10 cellular contexts compared by ENCODE assay signal in the genomic region with DNA sequence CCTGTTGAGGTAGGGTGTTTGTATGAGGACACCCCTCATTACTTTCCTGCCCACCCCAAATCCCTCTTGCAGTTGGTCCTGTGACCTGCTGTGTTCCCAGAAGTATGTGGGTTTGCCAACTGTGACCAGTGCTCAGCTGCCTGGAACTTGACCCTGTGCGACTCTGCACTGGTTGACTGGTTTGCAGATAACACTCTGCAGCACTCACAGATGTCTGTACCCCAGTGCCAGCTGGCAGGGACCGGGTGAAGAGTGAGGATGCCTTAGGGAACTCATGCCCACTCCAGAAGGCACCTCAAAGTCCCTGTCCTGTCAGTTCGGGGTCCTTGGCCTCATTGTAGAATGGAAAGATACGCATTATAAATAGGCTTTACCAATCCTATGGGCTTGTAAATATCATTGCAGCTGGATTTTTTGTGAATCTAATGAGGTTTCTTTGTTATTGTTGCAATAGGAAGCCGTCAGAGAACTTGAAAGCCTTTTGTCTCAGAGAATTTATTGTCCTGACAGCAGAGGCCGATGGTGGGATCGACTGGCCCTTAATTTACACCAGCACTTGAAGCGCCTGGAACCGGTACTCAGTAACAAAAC. TPM values are rescaled to one million over a fixed set of nuclear protein-coding genes. Genes with fewer than 3 reads are reported as not detected.
A peak's percentile ranks its signal among the peaks of the same experiment; 100 is the strongest.
DNase-seq lines count a peak whose midpoint lies in the region; ATAC-seq and TF ChIP-seq lines count a peak whose summit lies in the region.
"Had no signal": no experiment of that assay in that cellular context is flagged by ENCODE, and none has a peak within 500 bp of the region (broad histone marks: within the 10 kb centered on the region; RNA-seq: fewer than 3 reads in every experiment).

No MANE protein-coding gene starts in this region.

- 63 to 79% methylated on average over 4 to 9 of the region's 9 CpGs for WGBS in gastroesophageal sphincter (ENCODE audit: low coverage in 1 of 2), 2 donors
- no CpG with 5 or more reads among the region's 9 CpGs for WGBS in mesendoderm (ENCODE audit: extremely low coverage, insufficient coverage, low lambda C conversion rate)

- no peaks in the 10 kb centered on the region for H3K9me3 ChIP-seq in OCI-LY7 (ENCODE audit: low read length)
- H3K9me3 ChIP-seq in gastroesophageal sphincter, result no peaks in the 10 kb centered on the region

- H2BK5ac ChIP-seq in mesendoderm (ENCODE audit: low read length), result no peak overlapping the region

- POLR2A ChIA-PET in OCI-LY7 (lab: Charles Lee), result no interaction called here

- peak overlapping the region; percentile 54 for H3K56ac ChIP-seq in mesendoderm (ENCODE audit: low read length)

- H3K27ac ChIP-seq in OCI-LY7 (ENCODE audit: low read depth, low read length, poor library complexity, severe bottlenecking) (no peak overlapping the region), gastroesophageal sphincter (peak overlapping the region in 3 of 4 donors; percentile 2 to 23 (median 12)), mesendoderm (ENCODE audit: low read depth, low read length) (peak overlapping the region; percentile 58), substantia nigra (ENCODE audit: low read depth, low read length, poor library complexity, severe bottlenecking) (peak overlapping the region; percentile 99)

- H4K5ac ChIP-seq in mesendoderm (ENCODE audit: low read length), result no peak overlapping the region

- TF ChIP-seq POLR2A in gastroesophageal sphincter (IDR thresholded peaks at IDR 0.05), result no peak

- no peak overlapping the region for H3K4me3 ChIP-seq in OCI-LY7 (ENCODE audit: low read depth, low read length, poor library complexity, severe bottlenecking)
- no peak overlapping the region for H3K4me3 ChIP-seq in gastroesophageal sphincter
- H3K4me3 ChIP-seq in mesendoderm (ENCODE audit: low read length), result no peak overlapping the region

- BruUV-seq in OCI-LY7 (replicated peaks; lab: Mats Ljungman, UMichigan), result no TSS peak

- H3K4ac ChIP-seq in mesendoderm (ENCODE audit: low read depth, low read length), result no peak overlapping the region

- no peak for ATAC-seq in gastroesophageal sphincter
- ATAC-seq in HG03025 (IDR thresholded peaks at IDR 0.05; ENCODE audit: low FRiP score, unreplicated experiment), result no peak
- ATAC-seq: HCT116 had no signal

- peak overlapping the region; percentile 24 for H2BK120ac ChIP-seq in mesendoderm (ENCODE audit: low read depth, low read length)

- DNase-seq in OCI-LY7 (ENCODE audit: low spot score) (no peak), mesendoderm (no peak), substantia nigra (lab: John Stamatoyannopoulos, UW) (peak in 40 of 49 donors; percentile 26 to 84 (median 58)), RPMI8226 (no peak), T-helper 2 cell (no peak)
- DNase-seq: NCI-H526 treated with DMSO at 0.1 percent for 48 hours, T-helper 1 cell had no signal

- no peaks in the 10 kb centered on the region for H3K79me2 ChIP-seq in OCI-LY7 (ENCODE audit: insufficient read depth, low read depth, low read length)
- no peaks in the 10 kb centered on the region for H3K79me2 ChIP-seq in mesendoderm (ENCODE audit: control insufficient read depth, insufficient read depth, low read length)

- H4K8ac ChIP-seq in mesendoderm (ENCODE audit: low read depth, low read length), result no peak overlapping the region

- intact Hi-C loops in OCI-LY7 (cut with micrococcal nuclease; ENCODE audit: unreplicated experiment), result no loop called here

- no peaks in the 10 kb centered on the region for H3K9me2 ChIP-seq in OCI-LY7 (ENCODE audit: insufficient read depth, low read length)

- no peak overlapping the region for H2AFZ ChIP-seq in OCI-LY7 (ENCODE audit: low read length)

- H3K79me1 ChIP-seq in mesendoderm (ENCODE audit: low read length), result no peaks in the 10 kb centered on the region

- no peaks in the 10 kb centered on the region for H4K20me1 ChIP-seq in OCI-LY7 (ENCODE audit: insufficient read depth, low read length)

- no peak for TF ChIP-seq EP300 in gastroesophageal sphincter (IDR thresholded peaks at IDR 0.05)

- peaks cover 10% of the 10 kb centered on the region for H3K4me1 ChIP-seq in OCI-LY7 (ENCODE audit: insufficient read depth, low read length, poor library complexity, severe bottlenecking)
- no peaks in the 10 kb centered on the region for H3K4me1 ChIP-seq in gastroesophageal sphincter
- peaks cover 4% of the 10 kb centered on the region for H3K4me1 ChIP-seq in mesendoderm (ENCODE audit: control insufficient read depth, low read depth, low read length)

- no peak for TF ChIP-seq CTCF in OCI-LY7 (conservative IDR thresholded peaks at IDR 0.05; ENCODE audit: low read length)
- TF ChIP-seq CTCF in gastroesophageal sphincter (IDR thresholded peaks at IDR 0.05), result no peak

- no peak overlapping the region for H3K23ac ChIP-seq in mesendoderm (ENCODE audit: low read length)

- CTCF ChIA-PET in OCI-LY7 (lab: Charles Lee; ENCODE audit: unreplicated experiment), result no interaction called here

- H3K9ac ChIP-seq in mesendoderm (ENCODE audit: low read length), result no peak overlapping the region

- H3K27me3 ChIP-seq in gastroesophageal sphincter (no peaks in the 10 kb centered on the region), mesendoderm (ENCODE audit: insufficient read depth, low read length, poor library complexity) (no peaks in the 10 kb centered on the region)

- H3K36me3 ChIP-seq in OCI-LY7 (ENCODE audit: insufficient read depth, low read length), result peaks cover 82% of the 10 kb centered on the region
- peaks cover 0 to 98% of the 10 kb centered on the region in 2 donors for H3K36me3 ChIP-seq in gastroesophageal sphincter
- H3K36me3 ChIP-seq in mesendoderm (ENCODE audit: control insufficient read depth, insufficient read depth, low read length), result peaks cover 6% of the 10 kb centered on the region

- H2AK5ac ChIP-seq in mesendoderm (ENCODE audit: low read length), result no peak overlapping the region

- H2BK15ac ChIP-seq in mesendoderm (replicated peaks; ENCODE audit: low read depth), result no peak overlapping the region

- H3K4me2 ChIP-seq in OCI-LY7 (ENCODE audit: low read length), result peak overlapping the region; percentile 3; the same call in 1 of the 2 replicates
- no peak overlapping the region for H3K4me2 ChIP-seq in mesendoderm (ENCODE audit: low read length)

- H3K18ac ChIP-seq in mesendoderm (ENCODE audit: low read length), result peak overlapping the region; percentile 62

RNA-seq across cellular contexts. Expression of a gene that starts 18.2 kb away (rescaled TPM):
- 15.4 and 16.4 TPM in 2 replicates for total RNA-seq in OCI-LY7 (2014; rRNA removed; shearing (Covaris generic))
- total RNA-seq in OCI-LY7 (2022), result 14.2 and 14.7 TPM in 2 replicates
- 10 to 100 TPM; 16.8 to 23.0 (median 22.1) TPM for total RNA-seq in gastroesophageal sphincter
- 11.7 TPM for polyA plus RNA-seq in mesendoderm (2013, experiment 1 of 2)
- 12.1 TPM for polyA plus RNA-seq in mesendoderm (2013, experiment 2 of 2)

Comparison
In these comparisons a context has a peak if more than half of its experiments do, and no peak if none do; other contexts are left out.
1. DNase-seq: peak in substantia nigra (40 of 49); none in OCI-LY7 (single experiment), mesendoderm (single experiment), RPMI8226 (single experiment) and T-helper 2 cell (0 of 5).